1 cellular context compared by ENCODE assay signal in genomic region chr10:119416855-119417254, GRCh38.
TF ChIP-seq lines count a peak whose summit lies in the region.

No MANE protein-coding gene starts in this region.

TF ChIP-seq in HepG2, 621 proteins besides CTCF, POLR2A, EP300 and RAD21 (continued from another document and continues in another):
- TF ChIP-seq, protein P1, sequence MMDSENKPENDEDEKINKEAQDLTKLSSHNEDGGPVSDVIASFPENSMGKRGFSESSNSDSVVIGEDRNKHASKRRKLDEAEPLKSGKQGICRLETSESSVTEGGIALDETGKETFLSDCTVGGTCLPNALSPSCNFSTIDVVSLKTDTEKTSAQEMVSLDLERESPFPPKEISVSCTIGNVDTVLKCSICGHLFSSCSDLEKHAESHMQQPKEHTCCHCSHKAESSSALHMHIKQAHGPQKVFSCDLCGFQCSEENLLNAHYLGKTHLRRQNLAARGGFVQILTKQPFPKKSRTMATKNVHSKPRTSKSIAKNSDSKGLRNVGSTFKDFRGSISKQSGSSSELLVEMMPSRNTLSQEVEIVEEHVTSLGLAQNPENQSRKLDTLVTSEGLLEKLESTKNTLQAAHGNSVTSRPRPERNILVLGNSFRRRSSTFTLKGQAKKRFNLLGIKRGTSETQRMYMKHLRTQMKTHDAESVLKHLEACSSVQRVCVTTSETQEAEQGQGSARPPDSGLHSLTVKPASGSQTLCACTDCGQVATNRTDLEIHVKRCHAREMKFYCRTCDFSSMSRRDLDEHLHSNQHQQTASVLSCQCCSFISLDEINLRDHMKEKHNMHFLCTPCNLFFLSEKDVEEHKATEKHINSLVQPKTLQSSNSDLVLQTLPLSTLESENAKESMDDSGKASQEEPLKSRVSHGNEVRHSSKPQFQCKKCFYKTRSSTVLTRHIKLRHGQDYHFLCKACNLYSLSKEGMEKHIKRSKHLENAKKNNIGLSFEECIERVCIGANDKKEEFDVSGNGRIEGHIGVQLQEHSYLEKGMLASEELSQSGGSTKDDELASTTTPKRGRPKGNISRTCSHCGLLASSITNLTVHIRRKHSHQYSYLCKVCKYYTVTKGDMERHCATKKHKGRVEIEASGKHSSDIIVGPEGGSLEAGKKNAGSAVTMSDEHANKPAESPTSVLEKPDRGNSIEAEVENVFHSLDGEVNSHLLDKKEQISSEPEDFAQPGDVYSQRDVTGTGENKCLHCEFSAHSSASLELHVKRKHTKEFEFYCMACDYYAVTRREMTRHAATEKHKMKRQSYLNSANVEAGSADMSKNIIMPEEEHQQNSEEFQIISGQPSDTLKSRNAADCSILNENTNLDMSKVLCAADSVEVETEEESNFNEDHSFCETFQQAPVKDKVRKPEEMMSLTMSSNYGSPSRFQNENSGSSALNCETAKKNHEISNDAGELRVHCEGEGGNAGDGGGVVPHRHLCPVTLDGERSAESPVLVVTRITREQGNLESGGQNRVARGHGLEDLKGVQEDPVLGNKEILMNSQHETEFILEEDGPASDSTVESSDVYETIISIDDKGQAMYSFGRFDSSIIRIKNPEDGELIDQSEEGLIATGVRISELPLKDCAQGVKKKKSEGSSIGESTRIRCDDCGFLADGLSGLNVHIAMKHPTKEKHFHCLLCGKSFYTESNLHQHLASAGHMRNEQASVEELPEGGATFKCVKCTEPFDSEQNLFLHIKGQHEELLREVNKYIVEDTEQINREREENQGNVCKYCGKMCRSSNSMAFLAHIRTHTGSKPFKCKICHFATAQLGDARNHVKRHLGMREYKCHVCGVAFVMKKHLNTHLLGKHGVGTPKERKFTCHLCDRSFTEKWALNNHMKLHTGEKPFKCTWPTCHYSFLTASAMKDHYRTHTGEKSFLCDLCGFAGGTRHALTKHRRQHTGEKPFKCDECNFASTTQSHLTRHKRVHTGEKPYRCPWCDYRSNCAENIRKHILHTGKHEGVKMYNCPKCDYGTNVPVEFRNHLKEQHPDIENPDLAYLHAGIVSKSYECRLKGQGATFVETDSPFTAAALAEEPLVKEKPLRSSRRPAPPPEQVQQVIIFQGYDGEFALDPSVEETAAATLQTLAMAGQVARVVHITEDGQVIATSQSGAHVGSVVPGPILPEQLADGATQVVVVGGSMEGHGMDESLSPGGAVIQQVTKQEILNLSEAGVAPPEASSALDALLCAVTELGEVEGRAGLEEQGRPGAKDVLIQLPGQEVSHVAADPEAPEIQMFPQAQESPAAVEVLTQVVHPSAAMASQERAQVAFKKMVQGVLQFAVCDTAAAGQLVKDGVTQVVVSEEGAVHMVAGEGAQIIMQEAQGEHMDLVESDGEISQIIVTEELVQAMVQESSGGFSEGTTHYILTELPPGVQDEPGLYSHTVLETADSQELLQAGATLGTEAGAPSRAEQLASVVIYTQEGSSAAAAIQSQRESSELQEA (CRISPR knock-in tag; IDR thresholded peaks at IDR 0.05; ENCODE audit: not compliant biosample characterization): no peak
- TF ChIP-seq, protein P2, sequence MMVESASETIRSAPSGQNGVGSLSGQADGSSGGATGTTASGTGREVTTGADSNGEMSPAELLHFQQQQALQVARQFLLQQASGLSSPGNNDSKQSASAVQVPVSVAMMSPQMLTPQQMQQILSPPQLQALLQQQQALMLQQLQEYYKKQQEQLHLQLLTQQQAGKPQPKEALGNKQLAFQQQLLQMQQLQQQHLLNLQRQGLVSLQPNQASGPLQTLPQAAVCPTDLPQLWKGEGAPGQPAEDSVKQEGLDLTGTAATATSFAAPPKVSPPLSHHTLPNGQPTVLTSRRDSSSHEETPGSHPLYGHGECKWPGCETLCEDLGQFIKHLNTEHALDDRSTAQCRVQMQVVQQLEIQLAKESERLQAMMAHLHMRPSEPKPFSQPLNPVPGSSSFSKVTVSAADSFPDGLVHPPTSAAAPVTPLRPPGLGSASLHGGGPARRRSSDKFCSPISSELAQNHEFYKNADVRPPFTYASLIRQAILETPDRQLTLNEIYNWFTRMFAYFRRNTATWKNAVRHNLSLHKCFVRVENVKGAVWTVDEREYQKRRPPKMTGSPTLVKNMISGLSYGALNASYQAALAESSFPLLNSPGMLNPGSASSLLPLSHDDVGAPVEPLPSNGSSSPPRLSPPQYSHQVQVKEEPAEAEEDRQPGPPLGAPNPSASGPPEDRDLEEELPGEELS (CRISPR knock-in tag; IDR thresholded peaks at IDR 0.05): 0 out of 2 replicates have a peak, but pooled peaks have one; percentile 27
- TF ChIP-seq, protein P3, sequence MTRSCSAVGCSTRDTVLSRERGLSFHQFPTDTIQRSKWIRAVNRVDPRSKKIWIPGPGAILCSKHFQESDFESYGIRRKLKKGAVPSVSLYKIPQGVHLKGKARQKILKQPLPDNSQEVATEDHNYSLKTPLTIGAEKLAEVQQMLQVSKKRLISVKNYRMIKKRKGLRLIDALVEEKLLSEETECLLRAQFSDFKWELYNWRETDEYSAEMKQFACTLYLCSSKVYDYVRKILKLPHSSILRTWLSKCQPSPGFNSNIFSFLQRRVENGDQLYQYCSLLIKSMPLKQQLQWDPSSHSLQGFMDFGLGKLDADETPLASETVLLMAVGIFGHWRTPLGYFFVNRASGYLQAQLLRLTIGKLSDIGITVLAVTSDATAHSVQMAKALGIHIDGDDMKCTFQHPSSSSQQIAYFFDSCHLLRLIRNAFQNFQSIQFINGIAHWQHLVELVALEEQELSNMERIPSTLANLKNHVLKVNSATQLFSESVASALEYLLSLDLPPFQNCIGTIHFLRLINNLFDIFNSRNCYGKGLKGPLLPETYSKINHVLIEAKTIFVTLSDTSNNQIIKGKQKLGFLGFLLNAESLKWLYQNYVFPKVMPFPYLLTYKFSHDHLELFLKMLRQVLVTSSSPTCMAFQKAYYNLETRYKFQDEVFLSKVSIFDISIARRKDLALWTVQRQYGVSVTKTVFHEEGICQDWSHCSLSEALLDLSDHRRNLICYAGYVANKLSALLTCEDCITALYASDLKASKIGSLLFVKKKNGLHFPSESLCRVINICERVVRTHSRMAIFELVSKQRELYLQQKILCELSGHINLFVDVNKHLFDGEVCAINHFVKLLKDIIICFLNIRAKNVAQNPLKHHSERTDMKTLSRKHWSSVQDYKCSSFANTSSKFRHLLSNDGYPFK (CRISPR knock-in tag; IDR thresholded peaks at IDR 0.05; ENCODE audit: borderline replicate concordance): peak; percentile 45; the same call in 1 of the 2 replicates
- TF ChIP-seq POLR2AphosphoS5 (IDR thresholded peaks at IDR 0.05; ENCODE audit: low read depth, low read length) (no peak), CEBPZ (IDR thresholded peaks at IDR 0.05; ENCODE audit: low read length) (no peak), ZFY (CRISPR knock-in tag; IDR thresholded peaks at IDR 0.05) (0 out of 2 replicates have a peak, but pooled peaks have one; percentile 32), FOXA3 (CRISPR knock-in tag; IDR thresholded peaks at IDR 0.05) (no peak), PLSCR1 (CRISPR knock-in tag; IDR thresholded peaks at IDR 0.05; ENCODE audit: borderline replicate concordance) (no peak), ZNF263 (CRISPR knock-in tag; IDR thresholded peaks at IDR 0.05) (peak; percentile 66), GABPB1 (CRISPR knock-in tag; IDR thresholded peaks at IDR 0.05) (peak; percentile 35; the same call in 1 of the 2 replicates), GABPA (IDR thresholded peaks at IDR 0.05; ENCODE audit: low read depth, low read length) (no peak), GABPA (CRISPR knock-in tag; IDR thresholded peaks at IDR 0.05; ENCODE audit: low read depth) (no peak), MEF2D (CRISPR knock-in tag; IDR thresholded peaks at IDR 0.05) (0 out of 2 replicates have a peak, but pooled peaks have one; percentile 34), HIVEP1 (CRISPR knock-in tag; IDR thresholded peaks at IDR 0.05) (no peak), FIP1L1 (IDR thresholded peaks at IDR 0.05; ENCODE audit: borderline replicate concordance, insufficient read depth, low read depth, low read length) (no peak), SMAD1 (CRISPR knock-in tag; IDR thresholded peaks at IDR 0.05; ENCODE audit: borderline replicate concordance, low read depth) (no peak), MYNN (CRISPR knock-in tag; IDR thresholded peaks at IDR 0.05; ENCODE audit: low read depth) (no peak), SETDB1 (CRISPR knock-in tag; IDR thresholded peaks at IDR 0.05; ENCODE audit: borderline replicate concordance) (no peak), ZNF784 (CRISPR knock-in tag; IDR thresholded peaks at IDR 0.05; ENCODE audit: borderline replicate concordance) (no peak), NPAS2 (CRISPR knock-in tag; IDR thresholded peaks at IDR 0.05; ENCODE audit: borderline replicate concordance) (no peak), ZGPAT (CRISPR knock-in tag; IDR thresholded peaks at IDR 0.05) (no peak), NR2F1 (CRISPR knock-in tag; IDR thresholded peaks at IDR 0.05) (no peak), CHD2 (IDR thresholded peaks at IDR 0.05; ENCODE audit: low read depth, low read length) (no peak), MEIS1 (CRISPR knock-in tag; IDR thresholded peaks at IDR 0.05; ENCODE audit: borderline replicate concordance) (no peak), CREM (IDR thresholded peaks at IDR 0.05) (no peak), CREM (CRISPR knock-in tag; IDR thresholded peaks at IDR 0.05) (no peak), ZNF414 (CRISPR knock-in tag; IDR thresholded peaks at IDR 0.05) (no peak), STAG1 (CRISPR knock-in tag; IDR thresholded peaks at IDR 0.05) (peak; percentile 98), SALL2 (CRISPR knock-in tag; IDR thresholded peaks at IDR 0.05) (no peak)
- TF ChIP-seq, protein P4, sequence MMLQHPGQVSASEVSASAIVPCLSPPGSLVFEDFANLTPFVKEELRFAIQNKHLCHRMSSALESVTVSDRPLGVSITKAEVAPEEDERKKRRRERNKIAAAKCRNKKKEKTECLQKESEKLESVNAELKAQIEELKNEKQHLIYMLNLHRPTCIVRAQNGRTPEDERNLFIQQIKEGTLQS (CRISPR knock-in tag; IDR thresholded peaks at IDR 0.05): no peak
- TF ChIP-seq, protein P5, sequence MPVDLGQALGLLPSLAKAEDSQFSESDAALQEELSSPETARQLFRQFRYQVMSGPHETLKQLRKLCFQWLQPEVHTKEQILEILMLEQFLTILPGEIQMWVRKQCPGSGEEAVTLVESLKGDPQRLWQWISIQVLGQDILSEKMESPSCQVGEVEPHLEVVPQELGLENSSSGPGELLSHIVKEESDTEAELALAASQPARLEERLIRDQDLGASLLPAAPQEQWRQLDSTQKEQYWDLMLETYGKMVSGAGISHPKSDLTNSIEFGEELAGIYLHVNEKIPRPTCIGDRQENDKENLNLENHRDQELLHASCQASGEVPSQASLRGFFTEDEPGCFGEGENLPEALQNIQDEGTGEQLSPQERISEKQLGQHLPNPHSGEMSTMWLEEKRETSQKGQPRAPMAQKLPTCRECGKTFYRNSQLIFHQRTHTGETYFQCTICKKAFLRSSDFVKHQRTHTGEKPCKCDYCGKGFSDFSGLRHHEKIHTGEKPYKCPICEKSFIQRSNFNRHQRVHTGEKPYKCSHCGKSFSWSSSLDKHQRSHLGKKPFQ (CRISPR knock-in tag; IDR thresholded peaks at IDR 0.05; ENCODE audit: insufficient replicate concordance): no peak
- TF ChIP-seq, protein P6, sequence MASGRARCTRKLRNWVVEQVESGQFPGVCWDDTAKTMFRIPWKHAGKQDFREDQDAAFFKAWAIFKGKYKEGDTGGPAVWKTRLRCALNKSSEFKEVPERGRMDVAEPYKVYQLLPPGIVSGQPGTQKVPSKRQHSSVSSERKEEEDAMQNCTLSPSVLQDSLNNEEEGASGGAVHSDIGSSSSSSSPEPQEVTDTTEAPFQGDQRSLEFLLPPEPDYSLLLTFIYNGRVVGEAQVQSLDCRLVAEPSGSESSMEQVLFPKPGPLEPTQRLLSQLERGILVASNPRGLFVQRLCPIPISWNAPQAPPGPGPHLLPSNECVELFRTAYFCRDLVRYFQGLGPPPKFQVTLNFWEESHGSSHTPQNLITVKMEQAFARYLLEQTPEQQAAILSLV (CRISPR knock-in tag; IDR thresholded peaks at IDR 0.05; ENCODE audit: borderline replicate concordance): no peak
